Comparison of ENCODE assay signal across 1 cellular context in genomic region chr2:71101656-71102055, GRCh38.
TF ChIP-seq lines count a peak whose summit lies in the region.

No MANE protein-coding gene starts in this region.

TF ChIP-seq in H1, 55 proteins besides CTCF, POLR2A, EP300 and RAD21:
- TF ChIP-seq KDM4A (IDR thresholded peaks at IDR 0.05; ENCODE audit: low read depth, low read length, severe bottlenecking) = no peak
- no peak for TF ChIP-seq EGR1 (IDR thresholded peaks at IDR 0.05; ENCODE audit: borderline replicate concordance, low read depth, low read length)
- TF ChIP-seq JUND (IDR thresholded peaks at IDR 0.05; ENCODE audit: low read length) = no peak
- TF ChIP-seq SRF (IDR thresholded peaks at IDR 0.05; ENCODE audit: low read depth, low read length) = no peak
- no peak for TF ChIP-seq ATF3 (IDR thresholded peaks at IDR 0.05; ENCODE audit: insufficient read depth, low read depth, low read length)
- no peak for TF ChIP-seq SP1 (IDR thresholded peaks at IDR 0.05; ENCODE audit: low read depth, low read length)
- no peak for TF ChIP-seq PHF8 (conservative IDR thresholded peaks at IDR 0.05; ENCODE audit: low read depth, low read length)
- no peak for TF ChIP-seq TAF7 (optimal IDR thresholded peaks at IDR 0.05; ENCODE audit: borderline replicate concordance, low read depth, low read length)
- TF ChIP-seq POU5F1 (IDR thresholded peaks at IDR 0.05; ENCODE audit: low read depth, low read length) = no peak
- no peak for TF ChIP-seq CBX8 (IDR thresholded peaks at IDR 0.05; ENCODE audit: borderline replicate concordance, low read depth, low read length)
- no peak for TF ChIP-seq RXRA (IDR thresholded peaks at IDR 0.05; ENCODE audit: insufficient read depth, low read depth, low read length)
- TF ChIP-seq NANOG (IDR thresholded peaks at IDR 0.05; ENCODE audit: insufficient read depth, low read depth, low read length, poor library complexity, severe bottlenecking) = no peak
- TF ChIP-seq CHD7 (IDR thresholded peaks at IDR 0.05; ENCODE audit: insufficient replicate concordance, low read length) = no peak
- TF ChIP-seq SP2 (IDR thresholded peaks at IDR 0.05; ENCODE audit: low read length) = no peak
- no peak for TF ChIP-seq EZH2 (IDR thresholded peaks at IDR 0.05; ENCODE audit: low read depth, low read length, severe bottlenecking)
- TF ChIP-seq SAP30 (IDR thresholded peaks at IDR 0.05; ENCODE audit: insufficient read depth, insufficient replicate concordance, low read length) = no peak
- no peak for TF ChIP-seq RNF2 (IDR thresholded peaks at IDR 0.05; ENCODE audit: borderline replicate concordance, low read depth, low read length, missing control alignments, poor library complexity, severe bottlenecking)
